8 cellular contexts compared by ENCODE assay signal in genomic region chr1:101178688-101179491, GRCh38. TPM values are rescaled to one million over a fixed set of nuclear protein-coding genes. Genes with fewer than 3 reads are reported as not detected.
DNase-seq lines count a peak whose midpoint lies in the region; ATAC-seq, FAIRE-seq and TF ChIP-seq lines count a peak whose summit lies in the region.

No MANE protein-coding gene starts in this region.

- H3K27me3 Mint-ChIP-seq in CD4-positive, alpha-beta T cell = no peaks in the 10 kb centered on the region
- no peaks in the 10 kb centered on the region for H3K27me3 Mint-ChIP-seq in activated T-cell treated with anti-CD3 and anti-CD28 coated beads, Interleukin-2, amount 50 U/mL, for 4 hours (ENCODE audit: low read depth)

- intact Hi-C loops in CD4-positive, alpha-beta T cell (cut with DNase I, micrococcal nuclease) = loop anchor here in 1 of 2 experiments (2.0 to 5.0 kb wide), 3 partner anchors 42 to 66 kb away; no protein-coding TSS in a partner anchor
- intact Hi-C loops in kidney (cut with DNase I) = no loop called here

- no peaks in the 10 kb centered on the region for H3K27me3 ChIP-seq in CD4-positive, alpha-beta T cell (ENCODE audit: control insufficient read depth, insufficient read depth, low read length)

- peaks cover 41% of the 10 kb centered on the region for H3K4me1 Mint-ChIP-seq in CD4-positive, alpha-beta T cell (ENCODE audit: low read depth)
- H3K4me1 Mint-ChIP-seq in activated T-cell treated with anti-CD3 and anti-CD28 coated beads, Interleukin-2, amount 50 U/mL, for 4 hours (ENCODE audit: low read depth) = peaks cover 60% of the 10 kb centered on the region

- no peak for DNase-seq in CD4-positive, alpha-beta T cell
- DNase-seq in activated T-cell treated with anti-CD3 and anti-CD28 coated beads, Interleukin-2, amount 50 U/mL, for 4 hours = no peak
- no peak for DNase-seq in kidney
- no peak for DNase-seq in DMS153 treated with DMSO at 0.1 percent for 48 hours (lab: John Stamatoyannopoulos, UW; ENCODE audit: unreplicated experiment)
- DNase-seq in EL = no peak
- DNase-seq in T-helper 9 cell = no peak

- no peak overlapping the region for H3K9ac ChIP-seq in kidney (ENCODE audit: low read length in 2 of 2)

- POLR2A ChIA-PET in CD4-positive, alpha-beta T cell (lab: Charles Lee) = interaction anchor here (0.8 to 2.1 kb wide), 5 partner anchors 9 to 67 kb away, joined by 3 to 7 read pairs (median 4); no protein-coding TSS in a partner anchor

- H3K9me3 Mint-ChIP-seq in CD4-positive, alpha-beta T cell = no peaks in the 10 kb centered on the region
- peaks cover under 1% of the 10 kb centered on the region for H3K9me3 Mint-ChIP-seq in activated T-cell treated with anti-CD3 and anti-CD28 coated beads, Interleukin-2, amount 50 U/mL, for 4 hours

- TF ChIP-seq CTCF in CD4-positive, alpha-beta T cell (IDR thresholded peaks at IDR 0.05) = no peak
- no peak for TF ChIP-seq CTCF in kidney (IDR thresholded peaks at IDR 0.05; ENCODE audit: borderline replicate concordance, extremely low read depth, insufficient read depth)

- CTCF ChIA-PET in CD4-positive, alpha-beta T cell (lab: Charles Lee) = interaction anchor here (0.9 to 1.7 kb wide), 4 partner anchors 9 to 67 kb away, joined by 3 to 4 read pairs (median 4); no protein-coding TSS in a partner anchor

- peak overlapping the region; percentile 70 for H3K4me3 Mint-ChIP-seq in CD4-positive, alpha-beta T cell
- H3K4me3 Mint-ChIP-seq in activated T-cell treated with anti-CD3 and anti-CD28 coated beads, Interleukin-2, amount 50 U/mL, for 4 hours = peak overlapping the region; percentile 72

- no peaks in the 10 kb centered on the region for H3K36me3 ChIP-seq in kidney (ENCODE audit: control insufficient read depth in 1 of 2, insufficient read depth in 2 of 2, low read length in 2 of 2)

- no peaks in the 10 kb centered on the region for H3K4me1 ChIP-seq in kidney (ENCODE audit: control insufficient read depth in 1 of 2, insufficient read depth in 1 of 2, low read depth in 1 of 2, low read length in 2 of 2)

- no peaks in the 10 kb centered on the region for H3K36me3 Mint-ChIP-seq in CD4-positive, alpha-beta T cell (ENCODE audit: low read depth)
- H3K36me3 Mint-ChIP-seq in activated T-cell treated with anti-CD3 and anti-CD28 coated beads, Interleukin-2, amount 50 U/mL, for 4 hours (ENCODE audit: insufficient read depth) = no peaks in the 10 kb centered on the region

- H3K9me3 ChIP-seq in CD4-positive, alpha-beta T cell (ENCODE audit: control insufficient read depth, low read length) = no peaks in the 10 kb centered on the region
- H3K9me3 ChIP-seq in kidney (ENCODE audit: control insufficient read depth in 1 of 2, low read length in 2 of 2) = no peaks in the 10 kb centered on the region

- no peak overlapping the region for H3K4me3 ChIP-seq in kidney (ENCODE audit: low read length in 2 of 2)

- H3K27ac Mint-ChIP-seq in CD4-positive, alpha-beta T cell = peak overlapping the region; percentile 86

- FAIRE-seq in kidney (lab: Jason Lieb, UNC) = no peak

- peak; percentile 78 for ATAC-seq in CD4-positive, alpha-beta T cell (ENCODE audit: poor library complexity)
- ATAC-seq in GM19324 (IDR thresholded peaks at IDR 0.05; ENCODE audit: low FRiP score, unreplicated experiment) (peak; percentile 76), HG03097 (IDR thresholded peaks at IDR 0.05; ENCODE audit: low FRiP score, unreplicated experiment) (peak; percentile 89)
- peak; percentile 75 to 78 for ATAC-seq in activated T-cell treated with anti-CD3 and anti-CD28 coated beads, Interleukin-2, amount 50 U/mL, for 4 hours

- peak overlapping the region; percentile 34 for H3K27ac ChIP-seq in CD4-positive, alpha-beta T cell (ENCODE audit: low read depth, low read length)
- H3K27ac ChIP-seq in kidney (ENCODE audit: low read depth in 2 of 2, low read length in 2 of 2) = no peak overlapping the region

RNA-seq across cellular contexts. Expression of gene S1PR1, which starts 57.9 kb away (rescaled TPM):
- total RNA-seq in CD4-positive, alpha-beta T cell = 100 to 1,000 TPM; 397 to 414 TPM
- 100 to 1,000 TPM in 2 of 3 donors, 10 to 100 TPM in 1; 97.7 to 112 (median 111) TPM for total RNA-seq in activated T-cell treated with anti-CD3 and anti-CD28 coated beads, Interleukin-2, amount 50 U/mL, for 4 hours
- total RNA-seq in kidney = 51.6 TPM
- 14.2 TPM for polyA plus RNA-seq in kidney (ENCODE audit: insufficient read depth, low read depth, low replicate concordance)
